In genomic region chr22:25334631-25335030, GRCh38 we compare ENCODE assay signal across 2 cellular contexts.
A peak's percentile ranks its signal among the peaks of the same experiment; 100 is the strongest.
DNase-seq lines count a peak whose midpoint lies in the region; TF ChIP-seq lines count a peak whose summit lies in the region.
"Not testable (repeated sequence)": the region's sequence is repeated elsewhere in the genome, so short reads cannot be mapped to it uniquely, and the experiment has no call there.

No MANE protein-coding gene starts in this region.

- H3K27me3 Mint-ChIP-seq in osteocyte (ENCODE audit: unreplicated experiment) = not testable (repeated sequence)

- H3K4me3 Mint-ChIP-seq in osteocyte (ENCODE audit: unreplicated experiment) = not testable (repeated sequence)

- H3K9me3 Mint-ChIP-seq in osteocyte (ENCODE audit: unreplicated experiment) = peaks cover 26% of the 10 kb centered on the region

- H3K27ac Mint-ChIP-seq in osteocyte (ENCODE audit: unreplicated experiment) = not testable (repeated sequence)

- not testable (repeated sequence) for H3K36me3 Mint-ChIP-seq in osteocyte (ENCODE audit: unreplicated experiment)

- DNase-seq in mesenteric fat pad (ENCODE audit: low spot score) = peak; percentile 85
- peak; percentile 53 for DNase-seq in osteocyte (ENCODE audit: extremely low spot score, unreplicated experiment)

- not testable (repeated sequence) for H3K4me1 Mint-ChIP-seq in osteocyte (ENCODE audit: unreplicated experiment)

- TF ChIP-seq CTCF in osteocyte (IDR thresholded peaks at IDR 0.05) = not testable (repeated sequence)
